31 cellular contexts compared by ENCODE assay signal in the genomic region with DNA sequence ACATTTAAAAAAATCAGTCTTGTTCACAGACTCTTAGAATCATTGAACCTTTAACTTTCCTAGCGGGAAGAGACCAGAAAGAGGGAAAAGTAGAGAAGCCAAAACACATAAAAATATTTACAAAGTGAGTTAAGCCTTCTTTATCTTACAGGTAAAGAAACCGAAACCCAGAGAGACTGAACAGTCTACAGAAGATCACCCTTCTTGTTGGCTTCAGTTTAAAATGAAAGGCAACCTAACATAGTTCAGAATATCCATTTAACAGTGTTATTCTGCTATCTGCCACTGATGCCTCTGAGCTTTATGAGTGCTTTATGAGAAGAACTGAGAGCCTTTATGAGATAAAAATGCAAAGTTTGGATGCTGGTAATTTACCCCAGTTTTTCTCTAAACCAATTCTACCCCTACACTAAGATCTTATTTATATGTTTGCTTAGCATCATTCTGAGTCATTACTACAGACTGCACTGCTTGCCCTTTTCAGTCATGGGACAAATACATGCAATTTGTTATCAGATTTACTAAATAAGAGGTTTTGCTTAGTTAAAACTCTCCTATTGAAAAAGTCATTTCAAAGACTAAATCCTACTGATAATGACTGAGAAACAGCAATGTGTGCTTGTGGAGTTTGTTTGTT.
"Had no signal": no experiment of that assay in that cellular context is flagged by ENCODE, and none has a peak within 500 bp of the region (broad histone marks: within the 10 kb centered on the region; RNA-seq: fewer than 3 reads in every experiment).

No MANE protein-coding gene starts in this region.

- H3K4me3 ChIP-seq: ascending aorta, cardiac muscle cell had no signal

- H3K9me3 ChIP-seq: ascending aorta had no signal

- H3K27ac ChIP-seq: ascending aorta, cardiac muscle cell, WERI-Rb-1 had no signal

- H3K4me1 ChIP-seq: ascending aorta had no signal

- DNase-seq: activated CD4-positive, alpha-beta memory T cell treated with anti-CD3 and anti-CD28 coated beads, Interleukin-2, amount 10 ng/mL, durations not matched to agents 7 days and 5 days; activated CD4-positive, alpha-beta T cell treated with anti-CD3 and anti-CD28 coated beads for 1 hour; activated CD4-positive, alpha-beta T cell treated with anti-CD3 and anti-CD28 coated beads for 48 hours; activated CD4-positive, CD25-positive, alpha-beta regulatory T cell; activated CD8-positive, alpha-beta memory T cell treated with anti-CD3 and anti-CD28 coated beads for 24 hours; activated CD8-positive, alpha-beta memory T cell treated with anti-CD3 and anti-CD28 coated beads, Interleukin-2, amount 10 ng/mL, durations not matched to agents 7 days and 5 days; activated CD8-positive, alpha-beta memory T cell treated with anti-CD3 and anti-CD28 coated beads, Interleukin-2, amount 50 U/mL, for 48 hours; activated effector memory CD4-positive, alpha-beta T cell treated with Interleukin-2 at 50 U/mL for 16 hours; activated naive CD4-positive, alpha-beta T cell treated with anti-CD3 and anti-CD28 coated beads, Interleukin-2, amount 10 ng/mL, durations not matched to agents 7 days and 5 days; activated naive CD8-positive, alpha-beta T cell treated with anti-CD3 and anti-CD28 coated beads, Interleukin-2, amount 50 U/mL, for 24 hours; activated T-cell treated with anti-CD3 and anti-CD28 coated beads, Interleukin-2, amount 50 U/mL, for 48 hours; amygdala; Kasumi-1; KG1; NCI-H1092 treated with DMSO at 0.1 percent for 48 hours; NCI-H1417; NCI-H187 treated with DMSO at 0.1 percent for 48 hours; NCI-H2081; NCI-H226; NCI-H446 treated with DMSO at 0.1 percent for 48 hours; NCI-H524; NCI-H69; NCI-H82; Right ventricle myocardium superior; SW 1271; T-helper 1 cell; T-helper 2 cell; T-helper 9 cell; WERI-Rb-1 had no signal

- H3K36me3 ChIP-seq: ascending aorta, cardiac muscle cell, WERI-Rb-1 had no signal

- H3K27me3 ChIP-seq: ascending aorta, cardiac muscle cell had no signal
